Comparison of ENCODE assay signal across 8 cellular contexts in the genomic region with DNA sequence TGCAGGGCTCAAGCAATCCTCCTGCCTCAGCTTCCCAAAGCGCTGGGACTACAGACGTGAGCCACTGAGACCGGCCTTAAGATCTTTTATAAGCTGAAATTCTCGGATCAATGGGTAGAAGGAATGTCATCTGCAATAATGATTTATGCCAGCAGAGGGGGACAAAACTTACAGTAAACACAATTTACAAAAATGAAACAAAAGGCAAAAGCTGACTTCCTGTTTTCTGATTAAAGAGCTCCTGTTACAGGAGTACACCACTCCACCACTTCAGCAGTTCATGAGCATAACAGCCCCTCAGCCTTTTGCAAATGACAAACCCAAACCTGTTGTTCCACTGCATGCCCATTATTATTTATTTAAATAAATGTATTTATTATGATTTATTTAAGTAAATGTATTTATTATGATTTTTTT.
A peak's percentile ranks its signal among the peaks of the same experiment; 100 is the strongest.
DNase-seq lines count a peak whose midpoint lies in the region; ATAC-seq lines count a peak whose summit lies in the region.

No MANE protein-coding gene starts in this region.

- H3K4me1 Mint-ChIP-seq in activated T-helper 2 cell treated with anti-CD3 and anti-CD28 coated beads, Interferon-gamma antibody, Interleukin-2, Interleukin-4, amounts not matched to agents 10 μg/mL and 5 μg/mL and 100 μg/mL, durations not matched to agents 14 hours and 24 hours and 36 hours (ENCODE audit: low read depth), result peaks cover 20% of the 10 kb centered on the region
- H3K4me1 Mint-ChIP-seq in stimulated activated naive CD8-positive, alpha-beta T cell treated with anti-CD3 and anti-CD28 coated beads, Interleukin-15, Interleukin-2, amounts not matched to agents 100 ng/mL and 50 ng/mL, for 24 hours (ENCODE audit: low read depth), result peaks cover 23% of the 10 kb centered on the region

- peaks cover 2% of the 10 kb centered on the region for H3K27me3 Mint-ChIP-seq in activated T-helper 2 cell treated with anti-CD3 and anti-CD28 coated beads, Interferon-gamma antibody, Interleukin-2, Interleukin-4, amounts not matched to agents 10 μg/mL and 5 μg/mL and 100 μg/mL, durations not matched to agents 14 hours and 24 hours and 36 hours (ENCODE audit: low read depth)
- no peaks in the 10 kb centered on the region for H3K27me3 Mint-ChIP-seq in stimulated activated naive CD8-positive, alpha-beta T cell treated with anti-CD3 and anti-CD28 coated beads, Interleukin-15, Interleukin-2, amounts not matched to agents 100 ng/mL and 50 ng/mL, for 24 hours

- ATAC-seq in GM19467 (IDR thresholded peaks at IDR 0.05; ENCODE audit: unreplicated experiment), result peak; percentile 83
- ATAC-seq in HG03469 (IDR thresholded peaks at IDR 0.05; ENCODE audit: unreplicated experiment), result peak; percentile 84

- intact Hi-C loops in activated T-helper 2 cell treated with anti-CD3 and anti-CD28 coated beads, Interferon-gamma antibody, Interleukin-2, Interleukin-4, amounts not matched to agents 10 μg/mL and 5 μg/mL and 100 μg/mL, durations not matched to agents 14 hours and 24 hours and 36 hours (cut with micrococcal nuclease), result loop anchor here (1.0 to 5.0 kb wide), 4 partner anchors 46 to 346 kb away; partner anchors contain the start of genes KIAA1549 and UBN2

- peaks cover 3% of the 10 kb centered on the region for H3K36me3 Mint-ChIP-seq in activated T-helper 2 cell treated with anti-CD3 and anti-CD28 coated beads, Interferon-gamma antibody, Interleukin-2, Interleukin-4, amounts not matched to agents 10 μg/mL and 5 μg/mL and 100 μg/mL, durations not matched to agents 14 hours and 24 hours and 36 hours (ENCODE audit: low read depth)
- H3K36me3 Mint-ChIP-seq in stimulated activated naive CD8-positive, alpha-beta T cell treated with anti-CD3 and anti-CD28 coated beads, Interleukin-15, Interleukin-2, amounts not matched to agents 100 ng/mL and 50 ng/mL, for 24 hours (ENCODE audit: low read depth), result no peaks in the 10 kb centered on the region

- H3K27ac Mint-ChIP-seq in activated T-helper 2 cell treated with anti-CD3 and anti-CD28 coated beads, Interferon-gamma antibody, Interleukin-2, Interleukin-4, amounts not matched to agents 10 μg/mL and 5 μg/mL and 100 μg/mL, durations not matched to agents 14 hours and 24 hours and 36 hours, result peak overlapping the region; percentile 30
- H3K27ac Mint-ChIP-seq in stimulated activated naive CD8-positive, alpha-beta T cell treated with anti-CD3 and anti-CD28 coated beads, Interleukin-15, Interleukin-2, amounts not matched to agents 100 ng/mL and 50 ng/mL, for 24 hours, result peak overlapping the region; percentile 70

- no peak overlapping the region for H3K4me3 Mint-ChIP-seq in activated T-helper 2 cell treated with anti-CD3 and anti-CD28 coated beads, Interferon-gamma antibody, Interleukin-2, Interleukin-4, amounts not matched to agents 10 μg/mL and 5 μg/mL and 100 μg/mL, durations not matched to agents 14 hours and 24 hours and 36 hours (ENCODE audit: low read depth)
- no peak overlapping the region for H3K4me3 Mint-ChIP-seq in stimulated activated naive CD8-positive, alpha-beta T cell treated with anti-CD3 and anti-CD28 coated beads, Interleukin-15, Interleukin-2, amounts not matched to agents 100 ng/mL and 50 ng/mL, for 24 hours

- DNase-seq in activated CD4-positive, alpha-beta T cell treated with anti-CD3 and anti-CD28 coated beads for 48 hours, result peak; percentile 35
- DNase-seq in activated CD4-positive, alpha-beta T cell treated with anti-CD3 and anti-CD28 coated beads for 1 hour, result no peak
- DNase-seq in NCI-H82 treated with DMSO at 0.1 percent for 48 hours (lab: John Stamatoyannopoulos, UW; ENCODE audit: unreplicated experiment) (peak; percentile 11), inferior parietal cortex (ENCODE audit: extremely low spot score) (peak; percentile 71)
- DNase-seq in activated T-helper 2 cell treated with anti-CD3 and anti-CD28 coated beads, Interferon-gamma antibody, Interleukin-2, Interleukin-4, amounts not matched to agents 10 μg/mL and 5 μg/mL and 100 μg/mL, durations not matched to agents 14 hours and 24 hours and 36 hours (ENCODE audit: low spot score), result peak; percentile 24

- no peaks in the 10 kb centered on the region for H3K9me3 Mint-ChIP-seq in activated T-helper 2 cell treated with anti-CD3 and anti-CD28 coated beads, Interferon-gamma antibody, Interleukin-2, Interleukin-4, amounts not matched to agents 10 μg/mL and 5 μg/mL and 100 μg/mL, durations not matched to agents 14 hours and 24 hours and 36 hours
- no peaks in the 10 kb centered on the region for H3K9me3 Mint-ChIP-seq in stimulated activated naive CD8-positive, alpha-beta T cell treated with anti-CD3 and anti-CD28 coated beads, Interleukin-15, Interleukin-2, amounts not matched to agents 100 ng/mL and 50 ng/mL, for 24 hours
